ENCODE assay signal across 29 cellular contexts in genomic region chr7:40350100-40350499, GRCh38.
"Had no signal": no experiment of that assay in that cellular context is flagged by ENCODE, and none has a peak within 500 bp of the region (broad histone marks: within the 10 kb centered on the region; RNA-seq: fewer than 3 reads in every experiment).

No MANE protein-coding gene starts in this region.

- H3K9me3 ChIP-seq: left ventricle myocardium inferior, neutrophil, ovary, prostate gland, spleen, tibial nerve, uterus had no signal

- H3K9me3 Mint-ChIP-seq: nephron progenitor cell; neural progenitor cell; stimulated activated memory B cell treated with anti-CD40 and anti-IgM and Interleukin-4, amounts not matched to agents 10 μg/mL and 1 μg/mL and 100 μg/mL, for 72 hours; stimulated activated naive CD8-positive, alpha-beta T cell treated with anti-CD3 and anti-CD28 coated beads, Interleukin-15, amount 100 ng/mL, for 72 hours; type B pancreatic cell had no signal

- H3K4me1 Mint-ChIP-seq: immature natural killer cell; naive B cell; natural killer cell; nephron progenitor cell; neural progenitor cell; stimulated activated memory B cell treated with anti-CD40 and anti-IgM and Interleukin-4, amounts not matched to agents 10 μg/mL and 1 μg/mL and 100 μg/mL, for 72 hours; stimulated activated naive CD8-positive, alpha-beta T cell treated with anti-CD3 and anti-CD28 coated beads, Interleukin-15, amount 100 ng/mL, for 72 hours had no signal

- FAIRE-seq: islet of Langerhans had no signal

- H3K36me3 ChIP-seq: left ventricle myocardium inferior, neural progenitor cell, neutrophil, ovary, prostate gland, spleen, tibial nerve, uterus had no signal

- DNase-seq: hypothalamus; immature natural killer cell; left ventricle myocardium inferior; mesendoderm; naive B cell; natural killer cell; nephron progenitor cell; occipital lobe; ovary; posterior cingulate gyrus; retina; right cardiac atrium; spleen; stimulated activated CD4-positive, alpha-beta T cell treated with anti-CD3 and anti-CD28 coated beads, Interleukin-4, amount 100 ng/mL, for 24 hours; stimulated activated naive CD4-positive, alpha-beta T cell treated with Interleukin-2 at 50 U/mL for 16 hours; stimulated activated naive CD8-positive, alpha-beta T cell treated with anti-CD3 and anti-CD28 coated beads, Interleukin-15, amount 100 ng/mL, for 72 hours; substantia nigra; uterus had no signal

- H3K4me3 ChIP-seq: left ventricle myocardium inferior, lung, neural progenitor cell, ovary, prostate gland, skin epidermis, spleen, tibial nerve, uterus had no signal

- H3K9ac ChIP-seq: neural progenitor cell had no signal

- H3K4me1 ChIP-seq: left ventricle myocardium inferior, neural progenitor cell, prostate gland, spleen, tibial nerve, uterus had no signal

- H3K27ac ChIP-seq: left ventricle myocardium inferior, neural progenitor cell, neutrophil, ovary, prostate gland, skin epidermis, spleen, tibial nerve, uterus had no signal

- ATAC-seq: natural killer cell; right cardiac atrium; sciatic nerve; stimulated activated memory B cell treated with anti-CD40 and anti-IgM and Interleukin-4, amounts not matched to agents 10 μg/mL and 1 μg/mL and 100 μg/mL, for 72 hours; stimulated activated naive CD8-positive, alpha-beta T cell treated with anti-CD3 and anti-CD28 coated beads, Interleukin-15, amount 100 ng/mL, for 72 hours had no signal

- H3K36me3 Mint-ChIP-seq: immature natural killer cell; naive B cell; natural killer cell; neural progenitor cell; stimulated activated memory B cell treated with anti-CD40 and anti-IgM and Interleukin-4, amounts not matched to agents 10 μg/mL and 1 μg/mL and 100 μg/mL, for 72 hours; type B pancreatic cell had no signal

- H3K4me3 Mint-ChIP-seq: immature natural killer cell; mesothelial cell of epicardium; naive B cell; natural killer cell; nephron progenitor cell; neural progenitor cell; stimulated activated memory B cell treated with anti-CD40 and anti-IgM and Interleukin-4, amounts not matched to agents 10 μg/mL and 1 μg/mL and 100 μg/mL, for 72 hours; stimulated activated naive CD8-positive, alpha-beta T cell treated with anti-CD3 and anti-CD28 coated beads, Interleukin-15, amount 100 ng/mL, for 72 hours; type B pancreatic cell had no signal

- H3K27ac Mint-ChIP-seq: immature natural killer cell; naive B cell; natural killer cell; nephron progenitor cell; neural progenitor cell; stimulated activated memory B cell treated with anti-CD40 and anti-IgM and Interleukin-4, amounts not matched to agents 10 μg/mL and 1 μg/mL and 100 μg/mL, for 72 hours; stimulated activated naive CD8-positive, alpha-beta T cell treated with anti-CD3 and anti-CD28 coated beads, Interleukin-15, amount 100 ng/mL, for 72 hours; type B pancreatic cell had no signal

- H3K4me2 ChIP-seq: neural progenitor cell had no signal
